8 cellular contexts compared by ENCODE assay signal in the genomic region with DNA sequence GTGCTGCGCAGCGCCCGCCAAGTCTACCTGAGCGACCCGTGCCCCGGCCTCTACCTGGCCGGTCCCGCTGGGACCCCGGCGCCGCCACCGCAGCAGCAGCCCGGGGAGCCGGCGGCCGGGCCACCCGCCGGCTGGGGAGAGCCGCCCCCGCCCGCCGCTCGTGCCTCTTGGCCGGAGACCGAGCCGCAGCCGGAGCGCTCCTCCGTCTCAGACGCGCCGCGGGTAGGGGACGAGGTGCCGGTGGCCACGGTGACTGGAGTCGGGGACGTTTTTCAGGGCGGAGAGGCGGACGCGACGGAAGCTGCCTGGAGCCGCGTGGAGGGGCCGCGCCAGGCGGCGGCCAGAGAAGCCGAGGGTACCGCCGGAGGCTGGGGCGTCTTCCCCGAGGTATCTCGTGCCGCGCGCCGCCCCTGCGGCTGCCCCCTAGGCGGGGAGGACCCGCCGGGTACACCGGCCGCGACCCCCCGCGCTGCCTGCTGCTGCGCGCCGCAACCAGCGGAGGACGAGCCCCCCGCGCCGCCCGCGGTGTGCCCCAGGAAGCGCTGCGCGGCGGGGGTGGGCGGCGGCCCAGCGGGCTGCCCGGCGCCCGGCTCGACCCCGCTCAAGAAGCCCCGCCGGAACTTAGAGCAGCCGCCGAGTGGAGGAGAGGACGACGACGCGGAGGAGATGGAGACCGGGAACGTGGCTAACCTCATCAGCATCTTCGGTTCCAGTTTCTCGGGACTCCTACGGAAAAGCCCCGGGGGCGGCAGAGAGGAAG. TPM values are rescaled to one million over a fixed set of nuclear protein-coding genes. Genes with fewer than 3 reads are reported as not detected.
DNase-seq lines count a peak whose midpoint lies in the region; TF ChIP-seq lines count a peak whose summit lies in the region.

No MANE protein-coding gene starts in this region.

- H3K9ac ChIP-seq in OCI-LY1 (ENCODE audit: low read length) (peak overlapping the region; percentile 71), iPS-18a (ENCODE audit: low read length) (peak overlapping the region; percentile 26)

- H3K4me3 Mint-ChIP-seq in activated naive CD8-positive, alpha-beta T cell treated with anti-CD3 and anti-CD28 coated beads for 36 hours = peak overlapping the region; percentile 100

- H3K27me3 ChIP-seq in OCI-LY1 (ENCODE audit: insufficient read depth, low read length) = no peaks in the 10 kb centered on the region
- H3K27me3 ChIP-seq in iPS-18a (ENCODE audit: control insufficient read depth, insufficient read depth, low read length) = peaks cover 36% of the 10 kb centered on the region

- H3K9me2 ChIP-seq in OCI-LY1 (ENCODE audit: low read depth, low read length) = no peaks in the 10 kb centered on the region

- H3K4me1 ChIP-seq in HEK293 (ENCODE audit: control insufficient read depth, insufficient read depth, low read length) = no peaks in the 10 kb centered on the region; the same call in 1 of the 2 replicates
- H3K4me1 ChIP-seq in OCI-LY1 (ENCODE audit: insufficient read depth, low read length, severe bottlenecking) = peaks cover 35% of the 10 kb centered on the region
- peaks cover 16% of the 10 kb centered on the region for H3K4me1 ChIP-seq in iPS-18a (ENCODE audit: control insufficient read depth, low read depth, low read length)

- H3K4me1 Mint-ChIP-seq in activated naive CD8-positive, alpha-beta T cell treated with anti-CD3 and anti-CD28 coated beads for 36 hours = peaks cover 45% of the 10 kb centered on the region

- TF ChIP-seq CTCF in HEK293 (tag by site-specific recombination; IDR thresholded peaks at IDR 0.05) (no peak), OCI-LY1 (IDR thresholded peaks at IDR 0.05; ENCODE audit: low read length) (no peak)

- H3K9me3 Mint-ChIP-seq in activated naive CD8-positive, alpha-beta T cell treated with anti-CD3 and anti-CD28 coated beads for 36 hours = no peaks in the 10 kb centered on the region

- peak; percentile 45 for DNase-seq in Daoy (ENCODE audit: low read depth)
- peak; percentile 51 for DNase-seq in activated naive CD8-positive, alpha-beta T cell treated with anti-CD3 and anti-CD28 coated beads for 36 hours
- peak; percentile 51 for DNase-seq in stimulated activated CD4-positive, alpha-beta T cell treated with anti-CD3 and anti-CD28 coated beads, Interleukin-15, amount 100 ng/mL, for 24 hours
- no peak for DNase-seq in glomerular visceral epithelial cell (ENCODE audit: extremely low spot score)
- no peak for DNase-seq in NCI-H2029 treated with DMSO at 0.1 percent for 48 hours (lab: John Stamatoyannopoulos, UW)

- H2AFZ ChIP-seq in OCI-LY1 (ENCODE audit: low read length) = no peak overlapping the region

- H4K20me1 ChIP-seq in OCI-LY1 (ENCODE audit: insufficient read depth, low read length) = no peaks in the 10 kb centered on the region

- peak overlapping the region; percentile 96 for H3K4me3 ChIP-seq in HEK293 (ENCODE audit: low read depth, low read length)
- H3K4me3 ChIP-seq in OCI-LY1 (ENCODE audit: low read depth, low read length, poor library complexity, severe bottlenecking) = peak overlapping the region; percentile 87
- peak overlapping the region; percentile 78 for H3K4me3 ChIP-seq in iPS-18a (ENCODE audit: low read length)

- CTCF ChIA-PET in HEK293 (lab: Yijun Ruan, JAX) = interaction anchor here (1.3 to 3.9 kb wide), 3 partner anchors 10 to 53 kb away, joined by 4 to 36 read pairs (median 6); no protein-coding TSS in a partner anchor

- H3K27ac Mint-ChIP-seq in activated naive CD8-positive, alpha-beta T cell treated with anti-CD3 and anti-CD28 coated beads for 36 hours = peak overlapping the region; percentile 99

- peaks cover 46% of the 10 kb centered on the region for H3K36me3 Mint-ChIP-seq in activated naive CD8-positive, alpha-beta T cell treated with anti-CD3 and anti-CD28 coated beads for 36 hours

- POLR2A ChIA-PET in HEK293 (lab: Yijun Ruan, JAX) = interaction anchor here (0.6 to 6.6 kb wide), 22 partner anchors 10 to 1697 kb away, joined by 3 to 163 read pairs (median 5); a partner anchor contains a TSS

- H3K36me3 ChIP-seq in HEK293 (ENCODE audit: control insufficient read depth in 2 of 2, insufficient read depth in 1 of 2, low read length in 2 of 2) = peaks cover 0 to 37% of the 10 kb centered on the region in 2 experiments; a peak in 2 of 3 replicates
- no peaks in the 10 kb centered on the region; the same call in 1 of the 2 replicates for H3K36me3 ChIP-seq in OCI-LY1 (ENCODE audit: insufficient read depth, low read length)
- no peaks in the 10 kb centered on the region for H3K36me3 ChIP-seq in iPS-18a (ENCODE audit: control insufficient read depth, low read depth, low read length)

- no peaks in the 10 kb centered on the region for H3F3A ChIP-seq in OCI-LY1 (ENCODE audit: insufficient read depth, low read length)

- H3K9me3 ChIP-seq in HEK293 (ENCODE audit: control insufficient read depth, insufficient read depth, low read depth, low read length) = no peaks in the 10 kb centered on the region
- no peaks in the 10 kb centered on the region for H3K9me3 ChIP-seq in OCI-LY1 (ENCODE audit: low read length)
- no peaks in the 10 kb centered on the region for H3K9me3 ChIP-seq in iPS-18a (ENCODE audit: control insufficient read depth, low read depth, low read length)

- peak overlapping the region; percentile 82 for H3K27ac ChIP-seq in HEK293 (ENCODE audit: extremely low read depth, low read depth, low read length)
- peak overlapping the region; percentile 45 for H3K27ac ChIP-seq in OCI-LY1 (ENCODE audit: low read depth, low read length, poor library complexity, severe bottlenecking)
- no peak overlapping the region for H3K27ac ChIP-seq in iPS-18a (ENCODE audit: low read length)

- no peaks in the 10 kb centered on the region for H3K79me2 ChIP-seq in OCI-LY1 (ENCODE audit: insufficient read depth, low read length)

- H3K4me2 ChIP-seq in OCI-LY1 (ENCODE audit: low read length) = peak overlapping the region; percentile 98

- no peaks in the 10 kb centered on the region for H3K27me3 Mint-ChIP-seq in activated naive CD8-positive, alpha-beta T cell treated with anti-CD3 and anti-CD28 coated beads for 36 hours

TF ChIP-seq in HEK293, 187 proteins besides CTCF, POLR2A, EP300 and RAD21:
- peak; percentile 31; the same call in 1 of the 2 replicates for TF ChIP-seq ZNF10 (tag by site-specific recombination; IDR thresholded peaks at IDR 0.05)
- TF ChIP-seq, protein P1, sequence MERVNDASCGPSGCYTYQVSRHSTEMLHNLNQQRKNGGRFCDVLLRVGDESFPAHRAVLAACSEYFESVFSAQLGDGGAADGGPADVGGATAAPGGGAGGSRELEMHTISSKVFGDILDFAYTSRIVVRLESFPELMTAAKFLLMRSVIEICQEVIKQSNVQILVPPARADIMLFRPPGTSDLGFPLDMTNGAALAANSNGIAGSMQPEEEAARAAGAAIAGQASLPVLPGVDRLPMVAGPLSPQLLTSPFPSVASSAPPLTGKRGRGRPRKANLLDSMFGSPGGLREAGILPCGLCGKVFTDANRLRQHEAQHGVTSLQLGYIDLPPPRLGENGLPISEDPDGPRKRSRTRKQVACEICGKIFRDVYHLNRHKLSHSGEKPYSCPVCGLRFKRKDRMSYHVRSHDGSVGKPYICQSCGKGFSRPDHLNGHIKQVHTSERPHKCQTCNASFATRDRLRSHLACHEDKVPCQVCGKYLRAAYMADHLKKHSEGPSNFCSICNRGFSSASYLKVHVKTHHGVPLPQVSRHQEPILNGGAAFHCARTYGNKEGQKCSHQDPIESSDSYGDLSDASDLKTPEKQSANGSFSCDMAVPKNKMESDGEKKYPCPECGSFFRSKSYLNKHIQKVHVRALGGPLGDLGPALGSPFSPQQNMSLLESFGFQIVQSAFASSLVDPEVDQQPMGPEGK (tag by site-specific recombination; IDR thresholded peaks at IDR 0.05) = no peak
- TF ChIP-seq, protein P2, sequence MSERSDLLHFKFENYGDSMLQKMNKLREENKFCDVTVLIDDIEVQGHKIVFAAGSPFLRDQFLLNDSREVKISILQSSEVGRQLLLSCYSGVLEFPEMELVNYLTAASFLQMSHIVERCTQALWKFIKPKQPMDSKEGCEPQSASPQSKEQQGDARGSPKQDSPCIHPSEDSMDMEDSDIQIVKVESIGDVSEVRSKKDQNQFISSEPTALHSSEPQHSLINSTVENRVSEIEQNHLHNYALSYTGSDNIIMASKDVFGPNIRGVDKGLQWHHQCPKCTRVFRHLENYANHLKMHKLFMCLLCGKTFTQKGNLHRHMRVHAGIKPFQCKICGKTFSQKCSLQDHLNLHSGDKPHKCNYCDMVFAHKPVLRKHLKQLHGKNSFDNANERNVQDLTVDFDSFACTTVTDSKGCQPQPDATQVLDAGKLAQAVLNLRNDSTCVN (tag by site-specific recombination; optimal IDR thresholded peaks at IDR 0.05) = peak; percentile 58
- TF ChIP-seq, protein P3, sequence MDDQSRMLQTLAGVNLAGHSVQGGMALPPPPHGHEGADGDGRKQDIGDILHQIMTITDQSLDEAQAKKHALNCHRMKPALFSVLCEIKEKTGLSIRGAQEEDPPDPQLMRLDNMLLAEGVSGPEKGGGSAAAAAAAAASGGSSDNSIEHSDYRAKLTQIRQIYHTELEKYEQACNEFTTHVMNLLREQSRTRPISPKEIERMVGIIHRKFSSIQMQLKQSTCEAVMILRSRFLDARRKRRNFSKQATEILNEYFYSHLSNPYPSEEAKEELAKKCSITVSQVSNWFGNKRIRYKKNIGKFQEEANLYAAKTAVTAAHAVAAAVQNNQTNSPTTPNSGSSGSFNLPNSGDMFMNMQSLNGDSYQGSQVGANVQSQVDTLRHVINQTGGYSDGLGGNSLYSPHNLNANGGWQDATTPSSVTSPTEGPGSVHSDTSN (CRISPR knock-in tag; IDR thresholded peaks at IDR 0.05) = no peak; the same call in 1 of the 2 replicates
- no peak for TF ChIP-seq ZEB2 (tag by site-specific recombination; IDR thresholded peaks at IDR 0.05)
- peak; percentile 48 for TF ChIP-seq GLIS1 (tag by site-specific recombination; IDR thresholded peaks at IDR 0.05)

RNA-seq across cellular contexts. Expression of a gene that starts 0.7 kb away (rescaled TPM):
- total RNA-seq in Daoy (2014; rRNA removed; shearing (Covaris generic)) = 20.3 and 22.3 TPM in 2 replicates
- 10 to 100 TPM; 29.7 to 30.3 TPM for total RNA-seq in activated naive CD8-positive, alpha-beta T cell treated with anti-CD3 and anti-CD28 coated beads for 36 hours

RNA-seq across cellular contexts. Expression of a gene that starts 55.4 kb away (rescaled TPM):
- 5.2 and 7.1 TPM in 2 replicates for total RNA-seq in Daoy (2014; rRNA removed; shearing (Covaris generic))
- 10 to 100 TPM; 14.5 to 15.5 TPM for total RNA-seq in activated naive CD8-positive, alpha-beta T cell treated with anti-CD3 and anti-CD28 coated beads for 36 hours

Comparison
In these comparisons a context has a peak if more than half of its experiments do, and no peak if none do; other contexts are left out.
1. DNase-seq: peak in Daoy (single experiment), activated naive CD8-positive, alpha-beta T cell treated with anti-CD3 and anti-CD28 coated beads for 36 hours (single experiment) and stimulated activated CD4-positive, alpha-beta T cell treated with anti-CD3 and anti-CD28 coated beads, Interleukin-15, amount 100 ng/mL, for 24 hours (single experiment); none in glomerular visceral epithelial cell (single experiment) and NCI-H2029 treated with DMSO at 0.1 percent for 48 hours (single experiment).
2. Peak in every context shown above with its lines, with median percentiles within 50 percentile points of each other: H3K4me3 ChIP-seq.